Comparison of ENCODE assay signal across 1 cellular context in genomic region chr12:1217191-1217949, GRCh38.
TF ChIP-seq lines count a peak whose summit lies in the region.

No MANE protein-coding gene starts in this region.

TF ChIP-seq in HEK293, 187 proteins besides CTCF, POLR2A, EP300 and RAD21 (continued from another document and continues in another):
- TF ChIP-seq KLF17 (tag by site-specific recombination; IDR thresholded peaks at IDR 0.05) (peak; percentile 31; the same call in 1 of the 2 replicates), ZBTB49 (tag by site-specific recombination; IDR thresholded peaks at IDR 0.05; ENCODE audit: low read depth) (no peak), KLF1 (tag by site-specific recombination; IDR thresholded peaks at IDR 0.05) (0 out of 2 replicates have a peak, but pooled peaks have one; percentile 31), ZNF777 (tag by site-specific recombination; IDR thresholded peaks at IDR 0.05; ENCODE audit: borderline replicate concordance) (no peak), ZNF391 (tag by site-specific recombination; IDR thresholded peaks at IDR 0.05; ENCODE audit: borderline replicate concordance, low read depth) (no peak), ZNF843 (tag by site-specific recombination; IDR thresholded peaks at IDR 0.05) (peak; percentile 93), ZNF830 (tag by site-specific recombination; IDR thresholded peaks at IDR 0.05; ENCODE audit: low read depth) (no peak), ZNF514 (tag by site-specific recombination; IDR thresholded peaks at IDR 0.05) (no peak), ZNF366 (tag by site-specific recombination; conservative IDR thresholded peaks at IDR 0.05) (peak; percentile 87), ZNF140 (tag by site-specific recombination; IDR thresholded peaks at IDR 0.05) (0 out of 2 replicates have a peak, but pooled peaks have one; percentile 26), OSR2 (tag by site-specific recombination; IDR thresholded peaks at IDR 0.05) (peak; percentile 99), ZNF621 (tag by site-specific recombination; IDR thresholded peaks at IDR 0.05) (no peak), ZNF19 (tag by site-specific recombination; IDR thresholded peaks at IDR 0.05; ENCODE audit: low read depth) (no peak), ZNF362 (tag by site-specific recombination; IDR thresholded peaks at IDR 0.05) (peak; percentile 88), ZNF398 (tag by site-specific recombination; IDR thresholded peaks at IDR 0.05) (peak; percentile 21; the same call in 1 of the 2 replicates), GLI2 (tag by site-specific recombination; IDR thresholded peaks at IDR 0.05; ENCODE audit: borderline replicate concordance, low read depth) (no peak), HOXA7 (CRISPR knock-in tag; IDR thresholded peaks at IDR 0.05; ENCODE audit: borderline replicate concordance) (no peak), SP2 (tag by site-specific recombination; IDR thresholded peaks at IDR 0.05) (no peak), ZNF324 (tag by site-specific recombination; IDR thresholded peaks at IDR 0.05) (peak; percentile 24; the same call in 1 of the 2 replicates), TCF7L2 (IDR thresholded peaks at IDR 0.05; ENCODE audit: borderline replicate concordance, low read depth, low read length) (no peak), GFI1B (tag by site-specific recombination; IDR thresholded peaks at IDR 0.05) (0 out of 2 replicates have a peak, but pooled peaks have one; percentile 27), ZNF555 (tag by site-specific recombination; conservative IDR thresholded peaks at IDR 0.05) (no peak), ZNF747 (tag by site-specific recombination; IDR thresholded peaks at IDR 0.05) (no peak), SP7 (tag by site-specific recombination; IDR thresholded peaks at IDR 0.05) (peak; percentile 100), IKZF3 (tag by site-specific recombination; IDR thresholded peaks at IDR 0.05) (peak; percentile 76), FEZF1 (tag by site-specific recombination; IDR thresholded peaks at IDR 0.05) (peak; percentile 75), REST (tag by site-specific recombination; IDR thresholded peaks at IDR 0.05) (no peak), ZNF341 (tag by site-specific recombination; IDR thresholded peaks at IDR 0.05; ENCODE audit: low read depth) (peak; percentile 59), ZNF692 (tag by site-specific recombination; IDR thresholded peaks at IDR 0.05) (peak; percentile 52; the same call in 1 of the 2 replicates), ZFP37 (tag by site-specific recombination; IDR thresholded peaks at IDR 0.05) (no peak), INSM2 (tag by site-specific recombination; IDR thresholded peaks at IDR 0.05) (peak; percentile 53; the same call in 1 of the 2 replicates), PATZ1 (tag by site-specific recombination; IDR thresholded peaks at IDR 0.05) (peak; percentile 66), BCL11B (tag by site-specific recombination; IDR thresholded peaks at IDR 0.05; ENCODE audit: low read depth) (no peak), ZXDB (tag by site-specific recombination; IDR thresholded peaks at IDR 0.05) (peak; percentile 82), ZNF501 (tag by site-specific recombination; IDR thresholded peaks at IDR 0.05) (peak; percentile 87), ZNF221 (tag by site-specific recombination; IDR thresholded peaks at IDR 0.05; ENCODE audit: borderline replicate concordance) (no peak), TRIM28 (IDR thresholded peaks at IDR 0.05; ENCODE audit: borderline replicate concordance, low read length) (peak; percentile 92), SCRT1 (tag by site-specific recombination; IDR thresholded peaks at IDR 0.05; ENCODE audit: borderline replicate concordance) (no peak), ZNF629 (tag by site-specific recombination; IDR thresholded peaks at IDR 0.05) (peak; percentile 73; the same call in 1 of the 2 replicates), KLF8 (tag by site-specific recombination; IDR thresholded peaks at IDR 0.05) (peak; percentile 77), ZNF785 (tag by site-specific recombination; IDR thresholded peaks at IDR 0.05) (no peak), ZNF560 (tag by site-specific recombination; IDR thresholded peaks at IDR 0.05; ENCODE audit: borderline replicate concordance) (no peak), ZNF416 (tag by site-specific recombination; IDR thresholded peaks at IDR 0.05) (no peak), WT1 (tag by site-specific recombination; IDR thresholded peaks at IDR 0.05) (peak; percentile 98), HIC1 (tag by site-specific recombination; IDR thresholded peaks at IDR 0.05) (no peak), KLF10 (tag by site-specific recombination; IDR thresholded peaks at IDR 0.05) (peak; percentile 76)
